ENCODE assay signal across 9 cellular contexts in genomic region chr22:17266261-17266971, GRCh38. TPM values are rescaled to one million over a fixed set of nuclear protein-coding genes. Genes with fewer than 3 reads are reported as not detected.
DNase-seq lines count a peak whose midpoint lies in the region; ATAC-seq and TF ChIP-seq lines count a peak whose summit lies in the region.
"Had no signal": no experiment of that assay in that cellular context is flagged by ENCODE, and none has a peak within 500 bp of the region (broad histone marks: within the 10 kb centered on the region; RNA-seq: fewer than 3 reads in every experiment).

No MANE protein-coding gene starts in this region.

- H3K27ac ChIP-seq in HUES6 (ENCODE audit: low read depth, low read length), result peak overlapping the region; percentile 82
- H3K27ac ChIP-seq: epithelial cell of prostate had no signal

- POLR2A ChIA-PET in WTC11 (lab: Charles Lee), result interaction anchor here (0.7 to 4.1 kb wide), 10 partner anchors 9 to 235 kb away, joined by 3 to 29 read pairs (median 7); partner anchors contain the start of gene CECR2
- POLR2A ChIA-PET in naive thymus-derived CD8-positive, alpha-beta T cell (lab: Charles Lee), result interaction anchor here (0.5 to 2.9 kb wide), 5 partner anchors 8 to 134 kb away, joined by 3 to 9 read pairs (median 4); partner anchors contain the start of gene ADA2

- H3K9ac ChIP-seq in HUES6 (ENCODE audit: low read length), result peak overlapping the region; percentile 85

- peaks cover 78% of the 10 kb centered on the region for H3K4me1 ChIP-seq in HUES6 (ENCODE audit: control insufficient read depth, insufficient read depth, low read length)

- H3K4me3 ChIP-seq in HUES6 (ENCODE audit: low read depth, low read length), result peak overlapping the region; percentile 47

- peak overlapping the region; percentile 96 for H3K27ac Mint-ChIP-seq in WTC11
- H3K27ac Mint-ChIP-seq in naive thymus-derived CD8-positive, alpha-beta T cell, result peak overlapping the region in 8 of 10 donors; percentile 26 to 88 (median 74)
- H3K27ac Mint-ChIP-seq in stimulated activated memory B cell treated with anti-CD40 and anti-IgM and Interleukin-4, amounts not matched to agents 10 μg/mL and 1 μg/mL and 100 μg/mL, for 72 hours, result no peak overlapping the region

- no peaks in the 10 kb centered on the region for H3K36me3 ChIP-seq in HUES6 (ENCODE audit: control insufficient read depth, insufficient read depth, low read length)

- TF ChIP-seq CTCF in WTC11 (IDR thresholded peaks at IDR 0.05), result no peak

- peaks cover 12% of the 10 kb centered on the region for H3K36me3 Mint-ChIP-seq in WTC11
- no peaks in the 10 kb centered on the region for H3K36me3 Mint-ChIP-seq in naive thymus-derived CD8-positive, alpha-beta T cell
- no peaks in the 10 kb centered on the region for H3K36me3 Mint-ChIP-seq in stimulated activated memory B cell treated with anti-CD40 and anti-IgM and Interleukin-4, amounts not matched to agents 10 μg/mL and 1 μg/mL and 100 μg/mL, for 72 hours

- peaks cover 90% of the 10 kb centered on the region for H3K4me1 Mint-ChIP-seq in WTC11
- peaks cover 10 to 26% (median 19%) of the 10 kb centered on the region in 4 donors for H3K4me1 Mint-ChIP-seq in naive thymus-derived CD8-positive, alpha-beta T cell
- H3K4me1 Mint-ChIP-seq in stimulated activated memory B cell treated with anti-CD40 and anti-IgM and Interleukin-4, amounts not matched to agents 10 μg/mL and 1 μg/mL and 100 μg/mL, for 72 hours, result peaks cover 21% of the 10 kb centered on the region

- H3K9me3 Mint-ChIP-seq in WTC11, result no peaks in the 10 kb centered on the region
- no peaks in the 10 kb centered on the region for H3K9me3 Mint-ChIP-seq in naive thymus-derived CD8-positive, alpha-beta T cell
- H3K9me3 Mint-ChIP-seq in stimulated activated memory B cell treated with anti-CD40 and anti-IgM and Interleukin-4, amounts not matched to agents 10 μg/mL and 1 μg/mL and 100 μg/mL, for 72 hours, result no peaks in the 10 kb centered on the region

- ATAC-seq in GM19023 (IDR thresholded peaks at IDR 0.05; ENCODE audit: unreplicated experiment), result peak; percentile 48
- ATAC-seq in WTC11, result peak; percentile 66
- peak; percentile 67 to 70 for ATAC-seq in naive thymus-derived CD8-positive, alpha-beta T cell
- no peak for ATAC-seq in GM21447 (IDR thresholded peaks at IDR 0.05; ENCODE audit: unreplicated experiment)
- no peak for ATAC-seq in stimulated activated memory B cell treated with anti-CD40 and anti-IgM and Interleukin-4, amounts not matched to agents 10 μg/mL and 1 μg/mL and 100 μg/mL, for 72 hours
- ATAC-seq: Panc1 had no signal

- H3K4me3 Mint-ChIP-seq in WTC11, result peak overlapping the region; percentile 69
- peak overlapping the region in 8 of 10 donors; percentile 19 to 71 (median 34) for H3K4me3 Mint-ChIP-seq in naive thymus-derived CD8-positive, alpha-beta T cell
- no peak overlapping the region for H3K4me3 Mint-ChIP-seq in stimulated activated memory B cell treated with anti-CD40 and anti-IgM and Interleukin-4, amounts not matched to agents 10 μg/mL and 1 μg/mL and 100 μg/mL, for 72 hours

- H3K27me3 ChIP-seq in HUES6 (ENCODE audit: control insufficient read depth, insufficient read depth, low read length), result no peaks in the 10 kb centered on the region

- DNase-seq in WTC11 (ENCODE audit: low spot score), result peak; percentile 81
- DNase-seq in naive thymus-derived CD8-positive, alpha-beta T cell, result peak in 2 of 10 donors; percentile 20 to 36
- no peak for DNase-seq in AG08396 (ENCODE audit: low spot score)

- CTCF ChIA-PET in WTC11 (lab: Charles Lee), result interaction anchor here (0.6 to 5.1 kb wide), 30 partner anchors 9 to 1686 kb away, joined by 3 to 73 read pairs (median 4); partner anchors contain the start of gene CECR2

- H3K9me3 ChIP-seq in HUES6 (ENCODE audit: control insufficient read depth, insufficient read depth, low read depth, low read length), result no peaks in the 10 kb centered on the region

- H3K27me3 Mint-ChIP-seq in WTC11 (ENCODE audit: low read depth), result no peaks in the 10 kb centered on the region
- no peaks in the 10 kb centered on the region for H3K27me3 Mint-ChIP-seq in naive thymus-derived CD8-positive, alpha-beta T cell
- no peaks in the 10 kb centered on the region for H3K27me3 Mint-ChIP-seq in stimulated activated memory B cell treated with anti-CD40 and anti-IgM and Interleukin-4, amounts not matched to agents 10 μg/mL and 1 μg/mL and 100 μg/mL, for 72 hours

TF ChIP-seq in WTC11, 78 proteins besides CTCF, POLR2A, EP300 and RAD21 (continues in another document):
- no peak for TF ChIP-seq MYBL2 (CRISPR knock-in tag; IDR thresholded peaks at IDR 0.05)
- no peak for TF ChIP-seq ZNF263 (CRISPR knock-in tag; IDR thresholded peaks at IDR 0.05; ENCODE audit: low read depth)
- TF ChIP-seq FOXP4 (CRISPR knock-in tag; IDR thresholded peaks at IDR 0.05), result peak; percentile 98
- TF ChIP-seq SP1 (CRISPR knock-in tag; conservative IDR thresholded peaks at IDR 0.05), result peak; percentile 44; the same call in 1 of the 2 replicates
- TF ChIP-seq ZNF121 (CRISPR knock-in tag; IDR thresholded peaks at IDR 0.05), result 0 out of 2 replicates have a peak, but pooled peaks have one; percentile 3
- TF ChIP-seq ZNF219 (CRISPR knock-in tag; IDR thresholded peaks at IDR 0.05; ENCODE audit: borderline replicate concordance), result peak; percentile 21; the same call in 1 of the 2 replicates
- peak; percentile 32; the same call in 1 of the 2 replicates for TF ChIP-seq CBFB (CRISPR knock-in tag; IDR thresholded peaks at IDR 0.05; ENCODE audit: low read depth)
- TF ChIP-seq ZBTB43 (CRISPR knock-in tag; IDR thresholded peaks at IDR 0.05), result no peak
- peak; percentile 93 for TF ChIP-seq ZNF423 (CRISPR knock-in tag; IDR thresholded peaks at IDR 0.05)
- TF ChIP-seq USF1 (CRISPR knock-in tag; IDR thresholded peaks at IDR 0.05), result peak; percentile 88
- peak; percentile 73 for TF ChIP-seq MAX (CRISPR knock-in tag; IDR thresholded peaks at IDR 0.05)
- TF ChIP-seq USF2 (CRISPR knock-in tag; IDR thresholded peaks at IDR 0.05), result peak; percentile 88
- TF ChIP-seq TEAD1 (CRISPR knock-in tag; IDR thresholded peaks at IDR 0.05), result peak; percentile 53
- no peak for TF ChIP-seq ZNF232 (CRISPR knock-in tag; IDR thresholded peaks at IDR 0.05)
- TF ChIP-seq FOXK1 (CRISPR knock-in tag; IDR thresholded peaks at IDR 0.05), result peak; percentile 87

RNA-seq across cellular contexts. Expression of gene ADA2, which starts 47.2 kb away (rescaled TPM):
- total RNA-seq in WTC11 (2021), result 20.0 to 22.3 TPM (median 21.6 TPM) in 3 replicates
- total RNA-seq in naive thymus-derived CD8-positive, alpha-beta T cell, result 100 to 1,000 TPM; 110 to 112 TPM
- polyA plus RNA-seq in naive thymus-derived CD8-positive, alpha-beta T cell, result 10 to 100 TPM; 56.8 to 88.0 (median 72.6) TPM

Comparison
In these comparisons a context has a peak if more than half of its experiments do, and no peak if none do; other contexts are left out.
1. ATAC-seq: peak in GM19023 (single experiment), WTC11 (single experiment) and naive thymus-derived CD8-positive, alpha-beta T cell (2 of 2); none in GM21447 (single experiment) and stimulated activated memory B cell treated with anti-CD40 and anti-IgM and Interleukin-4, amounts not matched to agents 10 μg/mL and 1 μg/mL and 100 μg/mL, for 72 hours (single experiment).